1 cellular context compared by ENCODE assay signal in the genomic region with DNA sequence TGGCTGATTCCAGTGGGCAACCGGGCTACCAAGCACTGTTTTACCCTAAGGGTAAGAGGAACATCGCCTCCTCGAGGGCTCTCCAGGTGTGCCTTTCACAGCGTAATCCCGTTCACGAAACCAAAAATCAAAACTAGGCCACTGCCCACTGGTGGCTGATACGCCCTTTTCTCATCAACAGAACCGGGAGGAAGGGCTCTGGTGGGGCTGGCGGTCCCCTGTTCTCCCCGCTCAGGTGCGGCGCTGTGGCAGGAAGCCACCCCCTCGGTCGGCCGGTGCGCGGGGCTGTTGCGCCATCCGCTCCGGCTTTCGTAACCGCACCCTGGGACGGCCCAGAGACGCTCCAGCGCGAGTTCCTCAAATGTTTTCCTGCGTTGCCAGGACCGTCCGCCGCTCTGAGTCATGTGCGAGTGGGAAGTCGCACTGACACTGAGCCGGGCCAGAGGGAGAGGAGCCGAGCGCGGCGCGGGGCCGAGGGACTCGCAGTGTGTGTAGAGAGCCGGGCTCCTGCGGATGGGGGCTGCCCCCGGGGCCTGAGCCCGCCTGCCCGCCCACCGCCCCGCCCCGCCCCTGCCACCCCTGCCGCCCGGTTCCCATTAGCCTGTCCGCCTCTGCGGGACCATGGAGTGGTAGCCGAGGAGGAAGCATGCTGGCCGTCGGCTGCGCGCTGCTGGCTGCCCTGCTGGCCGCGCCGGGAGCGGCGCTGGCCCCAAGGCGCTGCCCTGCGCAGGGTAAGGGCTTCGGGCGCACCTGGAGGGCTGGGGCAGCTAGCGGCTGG.
TF ChIP-seq lines count a peak whose summit lies in the region.

A gene (plus strand): TSS at position 360 of the 778 bp plus-strand sequence. CDS start 287 bp downstream, at position 647.

TF ChIP-seq in liver, 16 proteins besides CTCF, POLR2A, EP300 and RAD21 (continued from another document):
- TF ChIP-seq, protein P1, sequence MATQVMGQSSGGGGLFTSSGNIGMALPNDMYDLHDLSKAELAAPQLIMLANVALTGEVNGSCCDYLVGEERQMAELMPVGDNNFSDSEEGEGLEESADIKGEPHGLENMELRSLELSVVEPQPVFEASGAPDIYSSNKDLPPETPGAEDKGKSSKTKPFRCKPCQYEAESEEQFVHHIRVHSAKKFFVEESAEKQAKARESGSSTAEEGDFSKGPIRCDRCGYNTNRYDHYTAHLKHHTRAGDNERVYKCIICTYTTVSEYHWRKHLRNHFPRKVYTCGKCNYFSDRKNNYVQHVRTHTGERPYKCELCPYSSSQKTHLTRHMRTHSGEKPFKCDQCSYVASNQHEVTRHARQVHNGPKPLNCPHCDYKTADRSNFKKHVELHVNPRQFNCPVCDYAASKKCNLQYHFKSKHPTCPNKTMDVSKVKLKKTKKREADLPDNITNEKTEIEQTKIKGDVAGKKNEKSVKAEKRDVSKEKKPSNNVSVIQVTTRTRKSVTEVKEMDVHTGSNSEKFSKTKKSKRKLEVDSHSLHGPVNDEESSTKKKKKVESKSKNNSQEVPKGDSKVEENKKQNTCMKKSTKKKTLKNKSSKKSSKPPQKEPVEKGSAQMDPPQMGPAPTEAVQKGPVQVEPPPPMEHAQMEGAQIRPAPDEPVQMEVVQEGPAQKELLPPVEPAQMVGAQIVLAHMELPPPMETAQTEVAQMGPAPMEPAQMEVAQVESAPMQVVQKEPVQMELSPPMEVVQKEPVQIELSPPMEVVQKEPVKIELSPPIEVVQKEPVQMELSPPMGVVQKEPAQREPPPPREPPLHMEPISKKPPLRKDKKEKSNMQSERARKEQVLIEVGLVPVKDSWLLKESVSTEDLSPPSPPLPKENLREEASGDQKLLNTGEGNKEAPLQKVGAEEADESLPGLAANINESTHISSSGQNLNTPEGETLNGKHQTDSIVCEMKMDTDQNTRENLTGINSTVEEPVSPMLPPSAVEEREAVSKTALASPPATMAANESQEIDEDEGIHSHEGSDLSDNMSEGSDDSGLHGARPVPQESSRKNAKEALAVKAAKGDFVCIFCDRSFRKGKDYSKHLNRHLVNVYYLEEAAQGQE (IDR thresholded peaks at IDR 0.05), result peak; percentile 73
- TF ChIP-seq, protein P2, sequence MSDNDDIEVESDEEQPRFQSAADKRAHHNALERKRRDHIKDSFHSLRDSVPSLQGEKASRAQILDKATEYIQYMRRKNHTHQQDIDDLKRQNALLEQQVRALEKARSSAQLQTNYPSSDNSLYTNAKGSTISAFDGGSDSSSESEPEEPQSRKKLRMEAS (IDR thresholded peaks at IDR 0.05), result peak; percentile 46
- TF ChIP-seq RXRA (IDR thresholded peaks at IDR 0.05) (peak; percentile 5 to 63), SP1 (IDR thresholded peaks at IDR 0.05) (peak; percentile 40), JUND (IDR thresholded peaks at IDR 0.05) (peak; percentile 16 to 68), GABPA (IDR thresholded peaks at IDR 0.05 in 1 of 2, conservative IDR thresholded peaks at IDR 0.05 in 1 of 2) (peak in 1 of 2 donors; percentile 31)
- TF ChIP-seq, protein P3, sequence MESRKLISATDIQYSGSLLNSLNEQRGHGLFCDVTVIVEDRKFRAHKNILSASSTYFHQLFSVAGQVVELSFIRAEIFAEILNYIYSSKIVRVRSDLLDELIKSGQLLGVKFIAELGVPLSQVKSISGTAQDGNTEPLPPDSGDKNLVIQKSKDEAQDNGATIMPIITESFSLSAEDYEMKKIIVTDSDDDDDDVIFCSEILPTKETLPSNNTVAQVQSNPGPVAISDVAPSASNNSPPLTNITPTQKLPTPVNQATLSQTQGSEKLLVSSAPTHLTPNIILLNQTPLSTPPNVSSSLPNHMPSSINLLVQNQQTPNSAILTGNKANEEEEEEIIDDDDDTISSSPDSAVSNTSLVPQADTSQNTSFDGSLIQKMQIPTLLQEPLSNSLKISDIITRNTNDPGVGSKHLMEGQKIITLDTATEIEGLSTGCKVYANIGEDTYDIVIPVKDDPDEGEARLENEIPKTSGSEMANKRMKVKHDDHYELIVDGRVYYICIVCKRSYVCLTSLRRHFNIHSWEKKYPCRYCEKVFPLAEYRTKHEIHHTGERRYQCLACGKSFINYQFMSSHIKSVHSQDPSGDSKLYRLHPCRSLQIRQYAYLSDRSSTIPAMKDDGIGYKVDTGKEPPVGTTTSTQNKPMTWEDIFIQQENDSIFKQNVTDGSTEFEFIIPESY (IDR thresholded peaks at IDR 0.05), result no peak
